In genomic region chrX:153724252-153725038, GRCh38 we compare ENCODE assay signal across 8 cellular contexts. TPM values are rescaled to one million over a fixed set of nuclear protein-coding genes. Genes with fewer than 3 reads are reported as not detected.
A peak's percentile ranks its signal among the peaks of the same experiment; 100 is the strongest.
DNase-seq lines count a peak whose midpoint lies in the region; ATAC-seq and TF ChIP-seq lines count a peak whose summit lies in the region.

Gene ABCD1 (plus strand): TSS chrX:153724856. CDS start chrX:153725267, 411 bp downstream.
Gene BCAP31 (minus strand): TSS chrX:153724387. CDS start chrX:153723244, 1,143 bp downstream.

- peak within 1 kb of the TSS; percentile 12; the same call in 1 of the 2 replicates for H3K56ac ChIP-seq in IMR-90 (ENCODE audit: extremely low read depth, insufficient read depth, low read length)

- no peak within 1 kb of the TSS; the same call in 2 of the 3 replicates for H2BK15ac ChIP-seq in IMR-90 (ENCODE audit: low read depth, low read length)

- ATAC-seq in GM21526 (IDR thresholded peaks at IDR 0.05; ENCODE audit: low FRiP score, unreplicated experiment) = peak; percentile 49
- peak; percentile 86 for ATAC-seq in IMR-90 (ENCODE audit: low read depth)
- ATAC-seq in Panc1 = peak; percentile 73
- peak; percentile 79 to 81 for ATAC-seq in activated T-cell treated with anti-CD3 and anti-CD28 coated beads, Interleukin-2, amount 50 U/mL, for 4 hours

- no TSS peak for BruUV-seq in IMR-90 (replicated peaks; lab: Mats Ljungman, UMichigan)
- no TSS peak for BruUV-seq in Panc1 (replicated peaks; lab: Mats Ljungman, UMichigan)

- TF ChIP-seq EP300 in esophagus muscularis mucosa (IDR thresholded peaks at IDR 0.05) = no peak

- H3K4me1 ChIP-seq in IMR-90 (ENCODE audit: control insufficient read depth, insufficient read depth, low read length) (peaks cover 17% of the 10 kb centered on the region), Panc1 (ENCODE audit: control insufficient read depth, insufficient read depth, low read length) (peaks cover 24% of the 10 kb centered on the region), esophagus muscularis mucosa (peaks cover 42 to 61% (median 59%) of the 10 kb centered on the region in 4 donors)

- H3K9me1 ChIP-seq in IMR-90 (ENCODE audit: insufficient read depth, low read length) = peaks cover 5% of the 10 kb centered on the region; the same call in 1 of the 2 replicates

- H4K91ac ChIP-seq in IMR-90 (ENCODE audit: insufficient read depth, low read depth, low read length) = peak within 1 kb of the TSS; percentile 34; the same call in 1 of the 2 replicates

- peak within 1 kb of the TSS; percentile 89 for H3K4me3 Mint-ChIP-seq in activated T-cell treated with anti-CD3 and anti-CD28 coated beads, Interleukin-2, amount 50 U/mL, for 4 hours

- peaks cover 5% of the 10 kb centered on the region for H3K36me3 Mint-ChIP-seq in activated T-cell treated with anti-CD3 and anti-CD28 coated beads, Interleukin-2, amount 50 U/mL, for 4 hours (ENCODE audit: insufficient read depth)

- TF ChIP-seq POLR2A in IMR-90 (IDR thresholded peaks at IDR 0.05; ENCODE audit: low read depth, low read length) = peak; percentile 84
- peak; percentile 75 for TF ChIP-seq POLR2A in esophagus muscularis mucosa (IDR thresholded peaks at IDR 0.05; ENCODE audit: low read depth)

- H3K4me3 ChIP-seq in IMR-90 (ENCODE audit: insufficient read depth, low read depth, low read length) = peak within 1 kb of the TSS; percentile 82
- peak within 1 kb of the TSS; percentile 84 to 92 for H3K4me3 ChIP-seq in Panc1 (ENCODE audit: low read depth in 2 of 2, low read length in 2 of 2)
- peak within 1 kb of the TSS; percentile 67 to 78 (median 72) for H3K4me3 ChIP-seq in esophagus muscularis mucosa

- WGBS in IMR-90 (ENCODE audit: extremely low coverage in 2 of 2, insufficient read length in 1 of 2), 2 experiments = 31% methylated on average over 28 of the region's 88 CpGs; no CpG with 5 or more reads in 1 of the 2 experiments
- WGBS in esophagus muscularis mucosa = 38% methylated on average over 33 of the region's 88 CpGs

- peak within 1 kb of the TSS; percentile 53 for H2BK5ac ChIP-seq in IMR-90 (ENCODE audit: low read depth, low read length, poor library complexity, severe bottlenecking)

- POLR2A ChIA-PET in IMR-90 (lab: Charles Lee; ENCODE audit: unreplicated experiment) = no interaction called here
- POLR2A ChIA-PET in Panc1 (lab: Charles Lee) = no interaction called here

- dilution Hi-C loops in IMR-90 (cut with HindIII; ENCODE audit: low sequenced_read_pairs, unreplicated experiment) = no loop called here

- no peak within 1 kb of the TSS for H2BK120ac ChIP-seq in IMR-90 (ENCODE audit: low read depth, low read length)

- in situ Hi-C loops in IMR-90 (cut with MboI; ENCODE audit: low sequenced_read_pairs) (no loop called here), Panc1 (cut with HindIII; ENCODE audit: low pct_unique_long_range_greater_than_20kb, low sequenced_read_pairs) (no loop called here)

- H3K79me1 ChIP-seq in IMR-90 (ENCODE audit: low read depth in 1 of 2, low read length in 2 of 2) = peaks cover 3 to 32% of the 10 kb centered on the region in 2 experiments; a peak in 3 of 4 replicates

- no peak within 1 kb of the TSS for H2BK20ac ChIP-seq in IMR-90 (ENCODE audit: low read depth, low read length)

- peak within 1 kb of the TSS; percentile 65 for H3K9ac ChIP-seq in IMR-90 (ENCODE audit: low read depth, low read length)

- CTCF ChIA-PET in IMR-90 (lab: Yijun Ruan, JAX) (no interaction called here), Panc1 (lab: Charles Lee) (no interaction called here)

- no peaks in the 10 kb centered on the region for H3K27me3 Mint-ChIP-seq in activated T-cell treated with anti-CD3 and anti-CD28 coated beads, Interleukin-2, amount 50 U/mL, for 4 hours (ENCODE audit: low read depth)

- peak within 1 kb of the TSS; percentile 59; the same call in 1 of the 2 replicates for H3K14ac ChIP-seq in IMR-90 (replicated peaks; ENCODE audit: low read depth, low read length)

- peak within 1 kb of the TSS; percentile 83 for H2AFZ ChIP-seq in IMR-90 (replicated peaks; ENCODE audit: low read length, poor library complexity)

- peak within 1 kb of the TSS; percentile 43 to 53; a peak in 3 of 4 replicates for H4K8ac ChIP-seq in IMR-90 (ENCODE audit: low read depth in 2 of 2, low read length in 2 of 2)

- H3K4me2 ChIP-seq in IMR-90 (ENCODE audit: low read depth, low read length) = peak within 1 kb of the TSS; percentile 88

- H3K23ac ChIP-seq in IMR-90 (ENCODE audit: low read depth, low read length) = peak within 1 kb of the TSS; percentile 18; the same call in 1 of the 2 replicates

- peak within 1 kb of the TSS; percentile 93 for H2AK9ac ChIP-seq in IMR-90 (replicated peaks; ENCODE audit: low read depth, low read length, poor library complexity)

- H3K27me3 ChIP-seq in IMR-90 (ENCODE audit: control insufficient read depth, insufficient read depth, low read length) (no peaks in the 10 kb centered on the region), Panc1 (ENCODE audit: control insufficient read depth, insufficient read depth, low read length) (no peaks in the 10 kb centered on the region), esophagus muscularis mucosa (no peaks in the 10 kb centered on the region)

- peak within 1 kb of the TSS; percentile 47 for H2AK5ac ChIP-seq in IMR-90 (ENCODE audit: low read depth, low read length)

- H3K18ac ChIP-seq in IMR-90 (ENCODE audit: low read depth, low read length) = no peak within 1 kb of the TSS

- 0 out of 2 replicates have a peak within 1 kb of the TSS, but pooled peaks have one; percentile 25 for H4K5ac ChIP-seq in IMR-90 (ENCODE audit: low read depth, low read length)

- H3K9me3 ChIP-seq in IMR-90 (ENCODE audit: control insufficient read depth, insufficient read depth, low read length) (no peaks in the 10 kb centered on the region), Panc1 (ENCODE audit: control insufficient read depth, insufficient read depth, low read depth, low read length) (no peaks in the 10 kb centered on the region), esophagus muscularis mucosa (no peaks in the 10 kb centered on the region)

- DNase-seq in DMS 273 (lab: John Stamatoyannopoulos, UW; ENCODE audit: unreplicated experiment) (peak; percentile 98), IMR-90 (peak; percentile 78), Panc1 (ENCODE audit: low read depth, low spot score) (no peak), esophagus muscularis mucosa (ENCODE audit: extremely low spot score) (peak; percentile 94), myocyte (ENCODE audit: low read depth) (peak; percentile 85)
- peak; percentile 85 for DNase-seq in activated T-cell treated with anti-CD3 and anti-CD28 coated beads, Interleukin-2, amount 50 U/mL, for 4 hours
- peak; percentile 70 for DNase-seq in stimulated activated CD8-positive, alpha-beta memory T cell treated with anti-CD3 and anti-CD28 coated beads, Interleukin-7, amount 100 ng/mL, for 24 hours (ENCODE audit: low read depth)

- peak within 1 kb of the TSS; percentile 65 for H3K4ac ChIP-seq in IMR-90 (ENCODE audit: low read depth, low read length)

- TF ChIP-seq RAD21 in IMR-90 (IDR thresholded peaks at IDR 0.05; ENCODE audit: low read length) = no peak

- H3K27ac ChIP-seq in IMR-90 (ENCODE audit: insufficient read depth, low read length) (peak within 1 kb of the TSS; percentile 77), Panc1 (ENCODE audit: low read length) (peak within 1 kb of the TSS; percentile 92), esophagus muscularis mucosa (replicated peaks in 1 of 4) (peak within 1 kb of the TSS; percentile 84 to 92 (median 88))

- peaks cover 27% of the 10 kb centered on the region for H3K4me1 Mint-ChIP-seq in activated T-cell treated with anti-CD3 and anti-CD28 coated beads, Interleukin-2, amount 50 U/mL, for 4 hours (ENCODE audit: low read depth)

- peaks cover 14% of the 10 kb centered on the region for H4K20me1 ChIP-seq in IMR-90 (ENCODE audit: insufficient read depth, low read length)

- TF ChIP-seq CTCF in IMR-90 (conservative IDR thresholded peaks at IDR 0.05; ENCODE audit: low read depth, low read length) (no peak), Panc1 (IDR thresholded peaks at IDR 0.05) (no peak), esophagus muscularis mucosa (IDR thresholded peaks at IDR 0.05) (no peak)

- intact Hi-C loops in IMR-90 (cut with micrococcal nuclease) = no loop called here
- intact Hi-C loops in Panc1 (cut with micrococcal nuclease; ENCODE audit: unreplicated experiment) = no loop called here
- intact Hi-C loops in esophagus muscularis mucosa (cut with DNase I) = no loop called here

- H3K36me3 ChIP-seq in IMR-90 (ENCODE audit: control insufficient read depth, insufficient read depth, low read length) = peaks cover 11% of the 10 kb centered on the region
- H3K36me3 ChIP-seq in Panc1 (ENCODE audit: control insufficient read depth, insufficient read depth, low read length) = peaks cover 16% of the 10 kb centered on the region
- peaks cover under 1 to 20% (median 15%) of the 10 kb centered on the region in 4 donors for H3K36me3 ChIP-seq in esophagus muscularis mucosa

- H3K9me3 Mint-ChIP-seq in activated T-cell treated with anti-CD3 and anti-CD28 coated beads, Interleukin-2, amount 50 U/mL, for 4 hours = no peaks in the 10 kb centered on the region

TF ChIP-seq in IMR-90, 13 proteins besides CTCF, POLR2A, EP300 and RAD21 (continues in another document):
- TF ChIP-seq MAZ (IDR thresholded peaks at IDR 0.05; ENCODE audit: borderline replicate concordance, low read depth, low read length) (peak; percentile 42; the same call in 1 of the 2 replicates), SMC3 (IDR thresholded peaks at IDR 0.05; ENCODE audit: low read depth, low read length) (no peak), MXI1 (IDR thresholded peaks at IDR 0.05; ENCODE audit: borderline replicate concordance, low read depth, low read length) (peak; percentile 23; the same call in 1 of the 2 replicates), FOS (IDR thresholded peaks at IDR 0.05; ENCODE audit: low read depth, low read length) (no peak)

RNA-seq across cellular contexts. Expression of gene ABCD1, which starts in this region (rescaled TPM):
- total RNA-seq in IMR-90 (2012; rRNA removed) (4.3 and 4.7 TPM in 2 replicates), Panc1 (2021; ENCODE audit: unreplicated experiment) (86.6 TPM), esophagus muscularis mucosa (10 to 100 TPM; 18.4 to 36.2 (median 25.1) TPM), myocyte (53.8 and 71.6 TPM in 2 replicates)
- polyA plus RNA-seq in IMR-90 (2012; rRNA removed) = 7.0 and 8.3 TPM in 2 replicates
- 7.5 and 11.5 TPM in 2 replicates for polyA plus RNA-seq in IMR-90 (2012; cell fraction: cytosol; rRNA removed)
- 11.4 and 27.2 TPM in 2 replicates for polyA plus RNA-seq in IMR-90 (2012; cell fraction: nucleus; rRNA removed; ENCODE audit: low replicate concordance)
- 81.6 TPM for polyA plus RNA-seq in Panc1 (2012; ENCODE audit: insufficient read length)
- total RNA-seq in activated T-cell treated with anti-CD3 and anti-CD28 coated beads, Interleukin-2, amount 50 U/mL, for 4 hours = 1 to 10 TPM; 2.6 to 3.4 (median 3.1) TPM
- polyA plus RNA-seq in myocyte (2012) = 38.3 TPM

RNA-seq across cellular contexts. Expression of gene BCAP31, which starts in this region (rescaled TPM):
- total RNA-seq in IMR-90 (2012; rRNA removed) = 166 and 244 TPM in 2 replicates
- 125 and 131 TPM in 2 replicates for polyA plus RNA-seq in IMR-90 (2012; rRNA removed)
- 118 and 139 TPM in 2 replicates for polyA plus RNA-seq in IMR-90 (2012; cell fraction: cytosol; rRNA removed)
- polyA plus RNA-seq in IMR-90 (2012; cell fraction: nucleus; rRNA removed; ENCODE audit: low replicate concordance) = 56.8 and 80.0 TPM in 2 replicates
- 432 TPM for total RNA-seq in Panc1 (2021; ENCODE audit: unreplicated experiment)
- 455 TPM for polyA plus RNA-seq in Panc1 (2012; ENCODE audit: insufficient read length)
- total RNA-seq in activated T-cell treated with anti-CD3 and anti-CD28 coated beads, Interleukin-2, amount 50 U/mL, for 4 hours = 100 to 1,000 TPM; 134 to 176 (median 151) TPM
- 100 to 1,000 TPM in 2 of 4 donors, 10 to 100 TPM in 2; 76.4 to 129 (median 101) TPM for total RNA-seq in esophagus muscularis mucosa
- total RNA-seq in myocyte = 150 and 162 TPM in 2 replicates
- 268 TPM for polyA plus RNA-seq in myocyte (2012)
